ENCODE assay signal across 12 cellular contexts in genomic region chr18:74282359-74283254, GRCh38. TPM values are rescaled to one million over a fixed set of nuclear protein-coding genes. Genes with fewer than 3 reads are reported as not detected.
DNase-seq lines count a peak whose midpoint lies in the region; ATAC-seq and TF ChIP-seq lines count a peak whose summit lies in the region.
"Had no signal": no experiment of that assay in that cellular context is flagged by ENCODE, and none has a peak within 500 bp of the region (broad histone marks: within the 10 kb centered on the region; RNA-seq: fewer than 3 reads in every experiment).

No MANE protein-coding gene starts in this region.

- no peaks in the 10 kb centered on the region for H3K27me3 ChIP-seq in iPS-18a (ENCODE audit: control insufficient read depth, insufficient read depth, low read length)
- H3K27me3 ChIP-seq in spleen (replicated peaks in 1 of 7), result no peaks in the 10 kb centered on the region

- TF ChIP-seq CTCF in spleen (IDR thresholded peaks at IDR 0.05 in 8 of 11, conservative IDR thresholded peaks at IDR 0.05 in 3 of 11), result no peak

- no peak for ATAC-seq in GM18511 (IDR thresholded peaks at IDR 0.05; ENCODE audit: unreplicated experiment)

- H3K4me1 ChIP-seq in iPS-18a (ENCODE audit: control insufficient read depth, low read depth, low read length), result peaks cover 47% of the 10 kb centered on the region
- H3K4me1 ChIP-seq in spleen, result peaks cover 9 to 69% (median 43%) of the 10 kb centered on the region in 6 donors

- peak overlapping the region; percentile 27 for H3K9ac ChIP-seq in iPS-18a (ENCODE audit: low read length)

- H3K4me3 ChIP-seq in iPS-18a (ENCODE audit: low read length), result peak overlapping the region; percentile 26
- no peak overlapping the region for H3K4me3 ChIP-seq in spleen

- H3K9me3 ChIP-seq in iPS-18a (ENCODE audit: control insufficient read depth, low read depth, low read length) (no peaks in the 10 kb centered on the region), spleen (no peaks in the 10 kb centered on the region)

- H3K27ac ChIP-seq in iPS-18a (ENCODE audit: low read length), result peak overlapping the region; percentile 46
- peak overlapping the region in 5 of 8 donors; percentile 36 to 58 (median 41) for H3K27ac ChIP-seq in spleen

- TF ChIP-seq POLR2A in spleen (IDR thresholded peaks at IDR 0.05), result no peak

- WGBS in spleen, 5 donors, result 46 to 56% (median 53%) methylated on average over 13 of the region's 13 CpGs

- DNase-seq in NCI-H1417 (lab: John Stamatoyannopoulos, UW) (peak in 2 of 3 experiments; percentile 59 to 76), NCI-H1417 treated with DMSO at 0.1 percent for 48 hours (lab: John Stamatoyannopoulos, UW) (no peak), NCI-H69 (lab: John Stamatoyannopoulos, UW) (peak; percentile 81), spleen (no peak), pons (ENCODE audit: low spot score) (no peak)
- no peak for DNase-seq in NK-92 treated with Interleukin-12 subunit alpha and Interleukin-12 subunit beta, amount 100 ng/mL, for 24 hours (lab: John Stamatoyannopoulos, UW)
- DNase-seq: 8988T, T-cell had no signal

- intact Hi-C loops in spleen (cut with DNase I; ENCODE audit: low total_unique reads), result no loop called here

- H3K36me3 ChIP-seq in iPS-18a (ENCODE audit: control insufficient read depth, low read depth, low read length) (no peaks in the 10 kb centered on the region), spleen (peaks cover 0 to 8% (median 0%) of the 10 kb centered on the region in 6 donors)

RNA-seq across cellular contexts. Expression of gene CYB5A, which starts 9.2 kb away (rescaled TPM):
- 100 to 1,000 TPM in 4 of 7 donors, 10 to 100 TPM in 3; 54.6 to 135 (median 115) TPM for total RNA-seq in spleen
- polyA plus RNA-seq in spleen, result 100 to 1,000 TPM in 2 of 3 donors, 10 to 100 TPM in 1; 77.9 to 137 (median 107) TPM

RNA-seq across cellular contexts. Expression of gene C18orf63, which starts 33.0 kb away (rescaled TPM):
- total RNA-seq in spleen, result under 1 TPM in 3 of 7 donors, not detected in 4; 0.13 to 0.18 (median 0.14) TPM
- polyA plus RNA-seq in spleen, result under 1 TPM in 1 of 3 donors, not detected in 2; 0.02 TPM
- total RNA-seq: activated naive CD4-positive, alpha-beta T cell treated with anti-CD3 and anti-CD28 coated beads for 36 hours; pulmonary artery endothelial cell; T-cell had no signal

Comparison
In these comparisons a context has a peak if more than half of its experiments do, and no peak if none do; other contexts are left out.
1. DNase-seq: peak in NCI-H1417 (2 of 3) and NCI-H69 (single experiment); none in NCI-H1417 treated with DMSO at 0.1 percent for 48 hours (single experiment), spleen (single experiment), NK-92 treated with Interleukin-12 subunit alpha and Interleukin-12 subunit beta, amount 100 ng/mL, for 24 hours (single experiment) and pons (single experiment).